ENCODE assay signal across 4 cellular contexts in the genomic region with DNA sequence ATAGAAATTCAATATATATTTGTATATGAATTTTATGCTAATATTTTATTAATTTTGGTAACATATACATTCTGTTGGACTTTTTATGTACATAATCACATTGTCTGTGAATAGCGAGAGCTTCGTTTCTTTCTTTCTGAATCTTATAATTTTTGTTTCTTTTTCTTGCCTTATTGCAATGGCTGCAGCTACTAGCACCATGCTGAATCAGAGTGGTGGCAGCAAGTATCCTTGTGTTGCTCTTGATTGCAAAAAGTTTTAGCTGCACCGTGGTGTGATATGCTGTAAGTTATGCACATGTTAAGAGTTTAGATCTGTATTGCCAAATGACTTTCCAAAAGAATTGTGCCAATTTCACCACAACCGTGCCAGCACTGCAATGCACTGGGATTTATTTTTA.
TF ChIP-seq lines count a peak whose summit lies in the region.

No MANE protein-coding gene starts in this region.

TF ChIP-seq in SK-N-SH, 30 proteins besides CTCF, POLR2A, EP300 and RAD21:
- TF ChIP-seq, protein P1, sequence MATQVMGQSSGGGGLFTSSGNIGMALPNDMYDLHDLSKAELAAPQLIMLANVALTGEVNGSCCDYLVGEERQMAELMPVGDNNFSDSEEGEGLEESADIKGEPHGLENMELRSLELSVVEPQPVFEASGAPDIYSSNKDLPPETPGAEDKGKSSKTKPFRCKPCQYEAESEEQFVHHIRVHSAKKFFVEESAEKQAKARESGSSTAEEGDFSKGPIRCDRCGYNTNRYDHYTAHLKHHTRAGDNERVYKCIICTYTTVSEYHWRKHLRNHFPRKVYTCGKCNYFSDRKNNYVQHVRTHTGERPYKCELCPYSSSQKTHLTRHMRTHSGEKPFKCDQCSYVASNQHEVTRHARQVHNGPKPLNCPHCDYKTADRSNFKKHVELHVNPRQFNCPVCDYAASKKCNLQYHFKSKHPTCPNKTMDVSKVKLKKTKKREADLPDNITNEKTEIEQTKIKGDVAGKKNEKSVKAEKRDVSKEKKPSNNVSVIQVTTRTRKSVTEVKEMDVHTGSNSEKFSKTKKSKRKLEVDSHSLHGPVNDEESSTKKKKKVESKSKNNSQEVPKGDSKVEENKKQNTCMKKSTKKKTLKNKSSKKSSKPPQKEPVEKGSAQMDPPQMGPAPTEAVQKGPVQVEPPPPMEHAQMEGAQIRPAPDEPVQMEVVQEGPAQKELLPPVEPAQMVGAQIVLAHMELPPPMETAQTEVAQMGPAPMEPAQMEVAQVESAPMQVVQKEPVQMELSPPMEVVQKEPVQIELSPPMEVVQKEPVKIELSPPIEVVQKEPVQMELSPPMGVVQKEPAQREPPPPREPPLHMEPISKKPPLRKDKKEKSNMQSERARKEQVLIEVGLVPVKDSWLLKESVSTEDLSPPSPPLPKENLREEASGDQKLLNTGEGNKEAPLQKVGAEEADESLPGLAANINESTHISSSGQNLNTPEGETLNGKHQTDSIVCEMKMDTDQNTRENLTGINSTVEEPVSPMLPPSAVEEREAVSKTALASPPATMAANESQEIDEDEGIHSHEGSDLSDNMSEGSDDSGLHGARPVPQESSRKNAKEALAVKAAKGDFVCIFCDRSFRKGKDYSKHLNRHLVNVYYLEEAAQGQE (IDR thresholded peaks at IDR 0.05; ENCODE audit: low read depth, low read length), result no peak
- TF ChIP-seq FOSL2 (IDR thresholded peaks at IDR 0.05; ENCODE audit: borderline replicate concordance, low read depth) (no peak), YY1 (IDR thresholded peaks at IDR 0.05; ENCODE audit: low read depth) (no peak), NRF1 (IDR thresholded peaks at IDR 0.05; ENCODE audit: low read depth, low read length) (no peak), NFIC (IDR thresholded peaks at IDR 0.05; ENCODE audit: borderline replicate concordance) (no peak)

TF ChIP-seq in SK-N-SH treated with all-trans-retinoic acid at 6 μM for 48 hours, 23 proteins besides CTCF, POLR2A, EP300 and RAD21:
- TF ChIP-seq ARNTL (CRISPR knock-in tag; IDR thresholded peaks at IDR 0.05; ENCODE audit: borderline replicate concordance, low read depth) (no peak), GLIS3 (CRISPR knock-in tag; IDR thresholded peaks at IDR 0.05) (no peak), PPARA (CRISPR knock-in tag; IDR thresholded peaks at IDR 0.05; ENCODE audit: borderline replicate concordance) (no peak), ESRRG (CRISPR knock-in tag; IDR thresholded peaks at IDR 0.05) (no peak), ZFP30 (CRISPR knock-in tag; IDR thresholded peaks at IDR 0.05) (no peak), ZC3H10 (CRISPR knock-in tag; IDR thresholded peaks at IDR 0.05) (no peak)
- TF ChIP-seq, protein P2, sequence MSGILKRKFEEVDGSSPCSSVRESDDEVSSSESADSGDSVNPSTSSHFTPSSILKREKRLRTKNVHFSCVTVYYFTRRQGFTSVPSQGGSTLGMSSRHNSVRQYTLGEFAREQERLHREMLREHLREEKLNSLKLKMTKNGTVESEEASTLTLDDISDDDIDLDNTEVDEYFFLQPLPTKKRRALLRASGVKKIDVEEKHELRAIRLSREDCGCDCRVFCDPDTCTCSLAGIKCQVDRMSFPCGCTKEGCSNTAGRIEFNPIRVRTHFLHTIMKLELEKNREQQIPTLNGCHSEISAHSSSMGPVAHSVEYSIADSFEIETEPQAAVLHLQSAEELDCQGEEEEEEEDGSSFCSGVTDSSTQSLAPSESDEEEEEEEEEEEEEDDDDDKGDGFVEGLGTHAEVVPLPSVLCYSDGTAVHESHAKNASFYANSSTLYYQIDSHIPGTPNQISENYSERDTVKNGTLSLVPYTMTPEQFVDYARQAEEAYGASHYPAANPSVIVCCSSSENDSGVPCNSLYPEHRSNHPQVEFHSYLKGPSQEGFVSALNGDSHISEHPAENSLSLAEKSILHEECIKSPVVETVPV (CRISPR knock-in tag; IDR thresholded peaks at IDR 0.05), result no peak
- TF ChIP-seq, protein P3, sequence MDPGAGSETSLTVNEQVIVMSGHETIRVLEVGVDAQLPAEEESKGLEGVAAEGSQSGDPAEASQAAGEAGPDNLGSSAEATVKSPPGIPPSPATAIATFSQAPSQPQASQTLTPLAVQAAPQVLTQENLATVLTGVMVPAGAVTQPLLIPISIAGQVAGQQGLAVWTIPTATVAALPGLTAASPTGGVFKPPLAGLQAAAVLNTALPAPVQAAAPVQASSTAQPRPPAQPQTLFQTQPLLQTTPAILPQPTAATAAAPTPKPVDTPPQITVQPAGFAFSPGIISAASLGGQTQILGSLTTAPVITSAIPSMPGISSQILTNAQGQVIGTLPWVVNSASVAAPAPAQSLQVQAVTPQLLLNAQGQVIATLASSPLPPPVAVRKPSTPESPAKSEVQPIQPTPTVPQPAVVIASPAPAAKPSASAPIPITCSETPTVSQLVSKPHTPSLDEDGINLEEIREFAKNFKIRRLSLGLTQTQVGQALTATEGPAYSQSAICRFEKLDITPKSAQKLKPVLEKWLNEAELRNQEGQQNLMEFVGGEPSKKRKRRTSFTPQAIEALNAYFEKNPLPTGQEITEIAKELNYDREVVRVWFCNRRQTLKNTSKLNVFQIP (CRISPR knock-in tag; IDR thresholded peaks at IDR 0.05; ENCODE audit: borderline replicate concordance, low read depth), result no peak

TF ChIP-seq in WTC11, 78 proteins besides CTCF, POLR2A, EP300 and RAD21:
- TF ChIP-seq GTF2I (CRISPR knock-in tag; conservative IDR thresholded peaks at IDR 0.05), result peak; percentile 86
- TF ChIP-seq, protein P4, sequence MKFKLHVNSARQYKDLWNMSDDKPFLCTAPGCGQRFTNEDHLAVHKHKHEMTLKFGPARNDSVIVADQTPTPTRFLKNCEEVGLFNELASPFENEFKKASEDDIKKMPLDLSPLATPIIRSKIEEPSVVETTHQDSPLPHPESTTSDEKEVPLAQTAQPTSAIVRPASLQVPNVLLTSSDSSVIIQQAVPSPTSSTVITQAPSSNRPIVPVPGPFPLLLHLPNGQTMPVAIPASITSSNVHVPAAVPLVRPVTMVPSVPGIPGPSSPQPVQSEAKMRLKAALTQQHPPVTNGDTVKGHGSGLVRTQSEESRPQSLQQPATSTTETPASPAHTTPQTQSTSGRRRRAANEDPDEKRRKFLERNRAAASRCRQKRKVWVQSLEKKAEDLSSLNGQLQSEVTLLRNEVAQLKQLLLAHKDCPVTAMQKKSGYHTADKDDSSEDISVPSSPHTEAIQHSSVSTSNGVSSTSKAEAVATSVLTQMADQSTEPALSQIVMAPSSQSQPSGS (CRISPR knock-in tag; IDR thresholded peaks at IDR 0.05; ENCODE audit: borderline replicate concordance, low read depth), result no peak

TF ChIP-seq in H1, 55 proteins besides CTCF, POLR2A, EP300 and RAD21:
- TF ChIP-seq, protein P5, sequence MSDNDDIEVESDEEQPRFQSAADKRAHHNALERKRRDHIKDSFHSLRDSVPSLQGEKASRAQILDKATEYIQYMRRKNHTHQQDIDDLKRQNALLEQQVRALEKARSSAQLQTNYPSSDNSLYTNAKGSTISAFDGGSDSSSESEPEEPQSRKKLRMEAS (IDR thresholded peaks at IDR 0.05), result no peak
- TF ChIP-seq KDM1A (IDR thresholded peaks at IDR 0.05; ENCODE audit: borderline replicate concordance, low read length), result peak; percentile 91
TF ChIP-seq in H1: peak in this region for 1.
